ENCODE assay signal across 25 cellular contexts in the genomic region with DNA sequence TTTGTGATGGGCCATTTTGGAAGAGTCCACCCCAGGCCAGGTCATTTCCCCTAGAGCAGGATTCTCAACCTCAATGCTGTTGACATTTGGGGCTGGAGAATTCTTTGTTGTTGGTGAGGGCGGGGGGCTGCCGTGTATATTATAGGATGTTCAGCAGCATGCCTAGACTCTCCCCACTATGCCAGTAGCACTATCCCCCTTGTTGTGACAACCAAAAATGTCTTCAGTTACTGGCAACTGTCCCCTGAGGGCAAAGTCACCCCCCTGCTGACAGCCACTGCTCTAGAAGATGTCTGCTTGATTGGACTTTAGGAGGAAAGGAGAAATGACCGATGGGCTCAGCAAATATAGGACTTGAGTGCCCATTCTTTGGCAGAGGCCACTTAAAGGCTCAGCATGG. TPM values are rescaled to one million over a fixed set of nuclear protein-coding genes. Genes with fewer than 3 reads are reported as not detected.
DNase-seq lines count a peak whose midpoint lies in the region; ATAC-seq and TF ChIP-seq lines count a peak whose summit lies in the region.
"Had no signal": no experiment of that assay in that cellular context is flagged by ENCODE, and none has a peak within 500 bp of the region (broad histone marks: within the 10 kb centered on the region; RNA-seq: fewer than 3 reads in every experiment).

No MANE protein-coding gene starts in this region.

- H3K27me3 Mint-ChIP-seq in T-helper 1 cell treated with Interleukin-12 subunit alpha and Interleukin-12 subunit beta and Interleukin-4 antibody, amounts not matched to agents 30 μg/mL and 1 μg/mL, for 36 hours (ENCODE audit: low read depth), result no peaks in the 10 kb centered on the region
- no peaks in the 10 kb centered on the region for H3K27me3 Mint-ChIP-seq in activated CD8-positive, alpha-beta T cell treated with anti-CD3 and anti-CD28 coated beads, Interleukin-2, amount 10 ng/mL, durations not matched to agents 7 days and 5 days (ENCODE audit: low read depth)
- H3K27me3 Mint-ChIP-seq in neural crest cell (ENCODE audit: low read depth), result no peaks in the 10 kb centered on the region
- H3K27me3 Mint-ChIP-seq: type B pancreatic cell had no signal

- H3K27ac ChIP-seq in SJCRH30 (no peak overlapping the region), tibial nerve (no peak overlapping the region)
- H3K27ac ChIP-seq: 22Rv1, prostate gland, stomach had no signal

- no peak for TF ChIP-seq EP300 in tibial nerve (IDR thresholded peaks at IDR 0.05)

- H3K4me1 Mint-ChIP-seq in T-helper 1 cell treated with Interleukin-12 subunit alpha and Interleukin-12 subunit beta and Interleukin-4 antibody, amounts not matched to agents 30 μg/mL and 1 μg/mL, for 36 hours (ENCODE audit: low read depth), result peaks cover 61% of the 10 kb centered on the region
- H3K4me1 Mint-ChIP-seq in activated CD8-positive, alpha-beta T cell treated with anti-CD3 and anti-CD28 coated beads, Interleukin-2, amount 10 ng/mL, durations not matched to agents 7 days and 5 days (ENCODE audit: low read depth), result peaks cover 56% of the 10 kb centered on the region
- H3K4me1 Mint-ChIP-seq in neural crest cell, result no peaks in the 10 kb centered on the region

- no peak for ATAC-seq in activated CD8-positive, alpha-beta T cell treated with anti-CD3 and anti-CD28 coated beads, Interleukin-2, amount 10 ng/mL, durations not matched to agents 7 days and 5 days
- ATAC-seq in HG03196 (IDR thresholded peaks at IDR 0.05; ENCODE audit: unreplicated experiment), result no peak
- ATAC-seq: activated T-cell treated with anti-CD3 and anti-CD28 coated beads, Interleukin-2, amount 50 U/mL, for 72 hours; GM23338 had no signal

- H3K9me3 ChIP-seq in SJCRH30 (replicated peaks) (no peaks in the 10 kb centered on the region), tibial nerve (no peaks in the 10 kb centered on the region)
- H3K9me3 ChIP-seq: BE2C, MG63, prostate gland, stomach had no signal

- TF ChIP-seq POLR2A in tibial nerve (IDR thresholded peaks at IDR 0.05), result no peak

- POLR2A ChIA-PET in activated CD8-positive, alpha-beta T cell treated with anti-CD3 and anti-CD28 coated beads, Interleukin-2, amount 10 ng/mL, durations not matched to agents 7 days and 5 days (lab: Charles Lee), result no interaction called here

- no peak overlapping the region for H3K4me3 Mint-ChIP-seq in T-helper 1 cell treated with Interleukin-12 subunit alpha and Interleukin-12 subunit beta and Interleukin-4 antibody, amounts not matched to agents 30 μg/mL and 1 μg/mL, for 36 hours
- no peak overlapping the region for H3K4me3 Mint-ChIP-seq in activated CD8-positive, alpha-beta T cell treated with anti-CD3 and anti-CD28 coated beads, Interleukin-2, amount 10 ng/mL, durations not matched to agents 7 days and 5 days
- H3K4me3 Mint-ChIP-seq in neural crest cell, result no peak overlapping the region
- H3K4me3 Mint-ChIP-seq: activated T-cell treated with anti-CD3 and anti-CD28 coated beads, Interleukin-2, amount 50 U/mL, for 72 hours; GM23338; type B pancreatic cell had no signal

- H3K27me3 ChIP-seq in SJCRH30 (no peaks in the 10 kb centered on the region), tibial nerve (no peaks in the 10 kb centered on the region)
- H3K27me3 ChIP-seq: BE2C, MG63, stomach had no signal

- no peak for DNase-seq in T-helper 1 cell
- peak; percentile 40 for DNase-seq in ELF-1 (ENCODE audit: low read depth, low spot score)
- DNase-seq in activated CD8-positive, alpha-beta T cell treated with anti-CD3 and anti-CD28 coated beads, Interleukin-2, amount 10 ng/mL, durations not matched to agents 7 days and 5 days, result no peak
- DNase-seq in neural crest cell (ENCODE audit: low read depth, low spot score), result no peak
- no peak for DNase-seq in SJCRH30
- DNase-seq in tibial nerve (ENCODE audit: low spot score in 2 of 2), result no peak
- DNase-seq: activated CD8-positive, alpha-beta memory T cell treated with anti-CD3 and anti-CD28 coated beads for 24 hours; activated T-cell treated with anti-CD3 and anti-CD28 coated beads, Interleukin-2, amount 50 U/mL, for 72 hours; amniotic stem cell; BE2C; DMS 273 treated with DMSO at 0.1 percent for 48 hours; head of caudate nucleus; IMR-90; MG63; midbrain; NCI-H1694; SHP77 treated with DMSO at 0.1 percent for 48 hours; stomach had no signal

- H3K27ac Mint-ChIP-seq in T-helper 1 cell treated with Interleukin-12 subunit alpha and Interleukin-12 subunit beta and Interleukin-4 antibody, amounts not matched to agents 30 μg/mL and 1 μg/mL, for 36 hours, result peak overlapping the region; percentile 58
- peak overlapping the region; percentile 92 for H3K27ac Mint-ChIP-seq in activated CD8-positive, alpha-beta T cell treated with anti-CD3 and anti-CD28 coated beads, Interleukin-2, amount 10 ng/mL, durations not matched to agents 7 days and 5 days
- H3K27ac Mint-ChIP-seq in neural crest cell (ENCODE audit: unreplicated experiment), result peak overlapping the region; percentile 76
- H3K27ac Mint-ChIP-seq: activated T-cell treated with anti-CD3 and anti-CD28 coated beads, Interleukin-2, amount 50 U/mL, for 72 hours; GM23338; type B pancreatic cell had no signal

- H3K4me1 ChIP-seq in SJCRH30, result no peaks in the 10 kb centered on the region
- H3K4me1 ChIP-seq in tibial nerve, result peaks cover 0 to 18% (median under 1%) of the 10 kb centered on the region in 4 donors
- H3K4me1 ChIP-seq: BE2C, prostate gland had no signal

- WGBS in tibial nerve, 2 donors, result 91 to 96% methylated on average over 3 of the region's 3 CpGs

- H3K9me3 Mint-ChIP-seq in T-helper 1 cell treated with Interleukin-12 subunit alpha and Interleukin-12 subunit beta and Interleukin-4 antibody, amounts not matched to agents 30 μg/mL and 1 μg/mL, for 36 hours, result no peaks in the 10 kb centered on the region
- no peaks in the 10 kb centered on the region for H3K9me3 Mint-ChIP-seq in activated CD8-positive, alpha-beta T cell treated with anti-CD3 and anti-CD28 coated beads, Interleukin-2, amount 10 ng/mL, durations not matched to agents 7 days and 5 days (ENCODE audit: insufficient read depth)
- H3K9me3 Mint-ChIP-seq in neural crest cell, result no peaks in the 10 kb centered on the region
- H3K9me3 Mint-ChIP-seq: activated T-cell treated with anti-CD3 and anti-CD28 coated beads, Interleukin-2, amount 50 U/mL, for 72 hours; GM23338; type B pancreatic cell had no signal

- no peak for TF ChIP-seq CTCF in neural crest cell (conservative IDR thresholded peaks at IDR 0.05)
- no peak for TF ChIP-seq CTCF in tibial nerve (IDR thresholded peaks at IDR 0.05)

- CTCF ChIA-PET in activated CD8-positive, alpha-beta T cell treated with anti-CD3 and anti-CD28 coated beads, Interleukin-2, amount 10 ng/mL, durations not matched to agents 7 days and 5 days (lab: Charles Lee), result interaction anchor here (1.1 kb wide), 1 partner anchor 347 kb away, joined by 3 read pairs; no protein-coding TSS in a partner anchor

- 0 out of 2 replicates have a peak, but pooled peaks cover 2% of the 10 kb centered on the region for H3K36me3 ChIP-seq in SJCRH30
- H3K36me3 ChIP-seq in tibial nerve, result peaks cover 0 to 68% (median 0%) of the 10 kb centered on the region in 3 donors
- H3K36me3 ChIP-seq: BE2C, prostate gland, WERI-Rb-1 had no signal

- H3K36me3 Mint-ChIP-seq in T-helper 1 cell treated with Interleukin-12 subunit alpha and Interleukin-12 subunit beta and Interleukin-4 antibody, amounts not matched to agents 30 μg/mL and 1 μg/mL, for 36 hours (ENCODE audit: low read depth), result peaks cover 48% of the 10 kb centered on the region
- H3K36me3 Mint-ChIP-seq in activated CD8-positive, alpha-beta T cell treated with anti-CD3 and anti-CD28 coated beads, Interleukin-2, amount 10 ng/mL, durations not matched to agents 7 days and 5 days (ENCODE audit: low read depth), result peaks cover 56% of the 10 kb centered on the region
- H3K36me3 Mint-ChIP-seq in neural crest cell (ENCODE audit: low read depth), result no peaks in the 10 kb centered on the region

- H3K4me3 ChIP-seq in SJCRH30, result no peak overlapping the region
- H3K4me3 ChIP-seq in tibial nerve, result no peak overlapping the region
- H3K4me3 ChIP-seq: GM23338, MG63, prostate gland, stomach had no signal

RNA-seq across cellular contexts. Expression of a gene that starts 35.5 kb away (rescaled TPM):
- 10 to 100 TPM; 59.3 to 61.0 TPM for total RNA-seq in activated CD8-positive, alpha-beta T cell treated with anti-CD3 and anti-CD28 coated beads, Interleukin-2, amount 10 ng/mL, durations not matched to agents 7 days and 5 days
- total RNA-seq in neural crest cell, result 9.6 and 9.8 TPM in 2 replicates
- 9.1 and 10.4 TPM in 2 replicates for total RNA-seq in SJCRH30 (2014; rRNA removed; shearing (Covaris generic))
- total RNA-seq in tibial nerve, result 10 to 100 TPM; 37.4 to 59.8 (median 51.7) TPM
